Comparison of ENCODE assay signal across 8 cellular contexts in genomic region chr9:87792831-87793288, GRCh38.
A peak's percentile ranks its signal among the peaks of the same experiment; 100 is the strongest.
DNase-seq lines count a peak whose midpoint lies in the region; ATAC-seq lines count a peak whose summit lies in the region.

No MANE protein-coding gene starts in this region.

- H3K9ac ChIP-seq in adipocyte (ENCODE audit: low read length) (peak overlapping the region; percentile 81), neuronal stem cell (ENCODE audit: low read depth, low read length, poor library complexity) (no peak overlapping the region)

- H3K4ac ChIP-seq in neuronal stem cell (ENCODE audit: low read length) = no peak overlapping the region

- H3K4me3 ChIP-seq in adipocyte (ENCODE audit: low read length) (peak overlapping the region; percentile 66), neuronal stem cell (ENCODE audit: low read length in 2 of 2) (no peak overlapping the region)

- H2AFZ ChIP-seq in neuronal stem cell (ENCODE audit: low read length) = no peak overlapping the region

- H4K8ac ChIP-seq in neuronal stem cell (ENCODE audit: low read depth, low read length) = no peak overlapping the region

- H3K4me2 ChIP-seq in neuronal stem cell (ENCODE audit: insufficient read depth, low read length, poor library complexity, severe bottlenecking) = no peak overlapping the region

- no peak overlapping the region for H2BK12ac ChIP-seq in neuronal stem cell (ENCODE audit: low read length)

- H2BK15ac ChIP-seq in neuronal stem cell (ENCODE audit: low read length) = no peak overlapping the region

- H3K9me3 ChIP-seq in adipocyte (ENCODE audit: control insufficient read depth, low read length) = no peaks in the 10 kb centered on the region
- no peaks in the 10 kb centered on the region for H3K9me3 ChIP-seq in neuronal stem cell (replicated peaks in 1 of 2; ENCODE audit: control insufficient read depth in 2 of 2, insufficient read depth in 1 of 2, low read depth in 1 of 2, low read length in 2 of 2)

- no peak overlapping the region for H3K23ac ChIP-seq in neuronal stem cell (ENCODE audit: low read depth, low read length, poor library complexity)

- no peak overlapping the region for H2BK5ac ChIP-seq in neuronal stem cell (ENCODE audit: low read length)

- H3K18ac ChIP-seq in neuronal stem cell (ENCODE audit: low read length) = no peak overlapping the region

- H2AK5ac ChIP-seq in neuronal stem cell (ENCODE audit: low read depth, low read length) = no peak overlapping the region

- peak; percentile 88 for DNase-seq in NOMO-1 treated with dmso at 0.1 percent for 144 hours (lab: John Stamatoyannopoulos, UW; ENCODE audit: unreplicated experiment)
- peak; percentile 21 for DNase-seq in adipocyte (ENCODE audit: low read depth)
- DNase-seq in iris pigment epithelial cell (ENCODE audit: low read depth) = peak; percentile 92
- peak; percentile 26 to 63 for DNase-seq in stimulated activated CD8-positive, alpha-beta memory T cell treated with anti-CD3 and anti-CD28 coated beads, Interleukin-7, amount 100 ng/mL, for 48 hours (ENCODE audit: extremely low read depth in 1 of 2, low read depth in 1 of 2)
- DNase-seq in neuronal stem cell (ENCODE audit: low spot score) = no peak

- H3K4me1 ChIP-seq in adipocyte (ENCODE audit: control insufficient read depth, insufficient read depth, low read length) = peaks cover 30% of the 10 kb centered on the region
- peaks cover 0 to 8% of the 10 kb centered on the region in 2 donors for H3K4me1 ChIP-seq in neuronal stem cell (ENCODE audit: control insufficient read depth in 2 of 2, insufficient read depth in 1 of 2, low read depth in 1 of 2, low read length in 2 of 2)

- no peaks in the 10 kb centered on the region for H3K36me3 ChIP-seq in adipocyte (ENCODE audit: control insufficient read depth, insufficient read depth, low read length, severe bottlenecking)
- no peaks in the 10 kb centered on the region for H3K36me3 ChIP-seq in neuronal stem cell (replicated peaks in 1 of 2; ENCODE audit: control insufficient read depth in 2 of 2, insufficient read depth in 2 of 2, low read length in 2 of 2)

- H3K27me3 ChIP-seq in adipocyte (replicated peaks; ENCODE audit: control insufficient read depth, insufficient read depth, low read length) = no peaks in the 10 kb centered on the region
- H3K27me3 ChIP-seq in neuronal stem cell (ENCODE audit: control insufficient read depth in 3 of 3, insufficient read depth in 3 of 3, low read depth in 1 of 3, low read length in 3 of 3) = no peaks in the 10 kb centered on the region

- WGBS in neuronal stem cell (ENCODE audit: extremely low coverage in 2 of 2, insufficient read length in 2 of 2, insufficient replicate concordance in 1 of 2), 2 donors = no CpG with 5 or more reads among the region's 6 CpGs

- peak; percentile 99 for ATAC-seq in GM18508 (IDR thresholded peaks at IDR 0.05; ENCODE audit: insufficient read depth, unreplicated experiment)
- ATAC-seq in HG02763 (IDR thresholded peaks at IDR 0.05; ENCODE audit: unreplicated experiment) = peak; percentile 84
- no peak for ATAC-seq in HG02678 (IDR thresholded peaks at IDR 0.05; ENCODE audit: unreplicated experiment)

- no peaks in the 10 kb centered on the region for H3K79me1 ChIP-seq in neuronal stem cell (ENCODE audit: low read depth, low read length)

- H3K27ac ChIP-seq in neuronal stem cell (replicated peaks; ENCODE audit: low read length) = no peak overlapping the region

- H4K91ac ChIP-seq in neuronal stem cell (ENCODE audit: low read depth, low read length, poor library complexity) = no peak overlapping the region

- H3K14ac ChIP-seq in neuronal stem cell (ENCODE audit: low read length) = no peak overlapping the region

- H2BK120ac ChIP-seq in neuronal stem cell (ENCODE audit: low read depth, low read length) = no peak overlapping the region
